ENCODE assay signal across 1 cellular context in genomic region chr19:47820410-47820809, GRCh38.
TF ChIP-seq lines count a peak whose summit lies in the region.

No MANE protein-coding gene starts in this region.

TF ChIP-seq in WTC11, 78 proteins besides CTCF, POLR2A, EP300 and RAD21 (continued from another document):
- TF ChIP-seq HMGXB4 (CRISPR knock-in tag; IDR thresholded peaks at IDR 0.05) (no peak), ZNF138 (CRISPR knock-in tag; conservative IDR thresholded peaks at IDR 0.05) (no peak), E2F5 (CRISPR knock-in tag; IDR thresholded peaks at IDR 0.05) (no peak), NR3C1 (CRISPR knock-in tag; conservative IDR thresholded peaks at IDR 0.05; ENCODE audit: low read depth) (no peak), RORB (CRISPR knock-in tag; IDR thresholded peaks at IDR 0.05) (no peak), GRHL2 (CRISPR knock-in tag; IDR thresholded peaks at IDR 0.05; ENCODE audit: insufficient replicate concordance, severe bottlenecking) (no peak), ESRRA (CRISPR knock-in tag; IDR thresholded peaks at IDR 0.05; ENCODE audit: borderline replicate concordance) (no peak), MYBL2 (CRISPR knock-in tag; IDR thresholded peaks at IDR 0.05) (no peak), CREM (CRISPR knock-in tag; IDR thresholded peaks at IDR 0.05) (no peak), NFYB (CRISPR knock-in tag; conservative IDR thresholded peaks at IDR 0.05; ENCODE audit: low read depth) (no peak), ELF4 (CRISPR knock-in tag; IDR thresholded peaks at IDR 0.05; ENCODE audit: low read depth) (no peak)
